In the genomic region with DNA sequence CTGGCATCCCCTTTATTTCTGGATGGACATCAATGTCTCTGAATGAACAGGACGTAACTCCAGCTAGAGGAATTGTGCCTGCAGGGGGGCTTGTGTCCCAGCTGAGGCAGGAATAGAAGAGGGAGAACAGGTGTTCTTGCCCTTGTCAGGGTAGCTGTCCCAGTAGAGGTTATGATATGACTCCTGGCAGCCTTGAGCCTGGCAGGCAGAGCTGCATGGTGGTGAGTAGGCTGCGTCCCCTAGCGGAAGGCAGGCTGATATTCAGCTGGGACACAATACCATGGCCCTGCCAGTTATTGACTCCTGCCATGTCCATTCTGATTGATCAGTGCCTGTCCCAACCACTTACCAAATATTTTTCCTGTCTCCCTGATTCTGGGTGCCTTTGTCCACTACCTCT, we compare ENCODE assay signal across 12 cellular contexts.
DNase-seq lines count a peak whose midpoint lies in the region; ATAC-seq and TF ChIP-seq lines count a peak whose summit lies in the region.
"Had no signal": no experiment of that assay in that cellular context is flagged by ENCODE, and none has a peak within 500 bp of the region (broad histone marks: within the 10 kb centered on the region; RNA-seq: fewer than 3 reads in every experiment).

No MANE protein-coding gene starts in this region.

- peaks cover 3% of the 10 kb centered on the region for H3K27me3 Mint-ChIP-seq in activated CD4-positive, alpha-beta T cell treated with anti-CD3 and anti-CD28 coated beads, Interleukin-2, amount 10 ng/mL, durations not matched to agents 24 days and 14 days
- H3K27me3 Mint-ChIP-seq in stimulated activated naive B cell treated with anti-CD40 and anti-IgM and Interleukin-4, amounts not matched to agents 10 μg/mL and 1 μg/mL and 100 μg/mL, for 72 hours = peaks cover 5 to 11% of the 10 kb centered on the region in 2 donors
- peaks cover 7% of the 10 kb centered on the region for H3K27me3 Mint-ChIP-seq in activated CD4-positive, alpha-beta T cell treated with anti-CD3 and anti-CD28 coated beads for 36 hours
- H3K27me3 Mint-ChIP-seq: B cell had no signal

- no peaks in the 10 kb centered on the region for H3K4me1 Mint-ChIP-seq in activated CD4-positive, alpha-beta T cell treated with anti-CD3 and anti-CD28 coated beads, Interleukin-2, amount 10 ng/mL, durations not matched to agents 24 days and 14 days
- H3K4me1 Mint-ChIP-seq in stimulated activated naive B cell treated with anti-CD40 and anti-IgM and Interleukin-4, amounts not matched to agents 10 μg/mL and 1 μg/mL and 100 μg/mL, for 72 hours = no peaks in the 10 kb centered on the region
- H3K4me1 Mint-ChIP-seq in activated CD4-positive, alpha-beta T cell treated with anti-CD3 and anti-CD28 coated beads for 36 hours = no peaks in the 10 kb centered on the region
- H3K4me1 Mint-ChIP-seq: B cell had no signal

- DNase-seq in ELR (ENCODE audit: low read depth) (peak; percentile 20), erythroblast (lab: John Stamatoyannopoulos, UW) (peak; percentile 3 to 7), superior temporal gyrus (ENCODE audit: extremely low spot score) (no peak)
- no peak for DNase-seq in activated CD4-positive, alpha-beta T cell treated with anti-CD3 and anti-CD28 coated beads, Interleukin-2, amount 10 ng/mL, durations not matched to agents 24 days and 14 days
- DNase-seq in stimulated activated naive B cell treated with anti-CD40 and anti-IgM and Interleukin-4, amounts not matched to agents 10 μg/mL and 1 μg/mL and 100 μg/mL, for 72 hours = no peak
- DNase-seq in activated CD4-positive, alpha-beta T cell treated with anti-CD3 and anti-CD28 coated beads for 36 hours = no peak
- DNase-seq: NCI-H187; stimulated activated CD8-positive, alpha-beta memory T cell treated with anti-CD3 and anti-CD28 coated beads, Interleukin-4, amount 100 ng/mL, for 48 hours had no signal

- no peaks in the 10 kb centered on the region for H3K9me3 Mint-ChIP-seq in activated CD4-positive, alpha-beta T cell treated with anti-CD3 and anti-CD28 coated beads, Interleukin-2, amount 10 ng/mL, durations not matched to agents 24 days and 14 days
- peaks cover 2 to 5% of the 10 kb centered on the region in 2 donors for H3K9me3 Mint-ChIP-seq in stimulated activated naive B cell treated with anti-CD40 and anti-IgM and Interleukin-4, amounts not matched to agents 10 μg/mL and 1 μg/mL and 100 μg/mL, for 72 hours
- H3K9me3 Mint-ChIP-seq in activated CD4-positive, alpha-beta T cell treated with anti-CD3 and anti-CD28 coated beads for 36 hours (ENCODE audit: low read depth) = peaks cover 7% of the 10 kb centered on the region

- POLR2A ChIA-PET in activated CD4-positive, alpha-beta T cell treated with anti-CD3 and anti-CD28 coated beads for 36 hours (lab: Charles Lee) = no interaction called here

- TF ChIP-seq POLR2A in erythroblast (IDR thresholded peaks at IDR 0.05; ENCODE audit: low read length) = no peak

- no peak overlapping the region for H3K4me3 Mint-ChIP-seq in activated CD4-positive, alpha-beta T cell treated with anti-CD3 and anti-CD28 coated beads, Interleukin-2, amount 10 ng/mL, durations not matched to agents 24 days and 14 days
- no peak overlapping the region for H3K4me3 Mint-ChIP-seq in stimulated activated naive B cell treated with anti-CD40 and anti-IgM and Interleukin-4, amounts not matched to agents 10 μg/mL and 1 μg/mL and 100 μg/mL, for 72 hours
- H3K4me3 Mint-ChIP-seq in activated CD4-positive, alpha-beta T cell treated with anti-CD3 and anti-CD28 coated beads for 36 hours = no peak overlapping the region
- H3K4me3 Mint-ChIP-seq: B cell, nephron had no signal

- CTCF ChIA-PET in activated CD4-positive, alpha-beta T cell treated with anti-CD3 and anti-CD28 coated beads for 36 hours (lab: Charles Lee) = interaction anchor here (0.8 kb wide), 1 partner anchor 466 kb away, joined by 3 read pairs; no protein-coding TSS in a partner anchor

- H3K36me3 Mint-ChIP-seq in activated CD4-positive, alpha-beta T cell treated with anti-CD3 and anti-CD28 coated beads, Interleukin-2, amount 10 ng/mL, durations not matched to agents 24 days and 14 days (ENCODE audit: low read depth) = no peaks in the 10 kb centered on the region
- no peaks in the 10 kb centered on the region for H3K36me3 Mint-ChIP-seq in stimulated activated naive B cell treated with anti-CD40 and anti-IgM and Interleukin-4, amounts not matched to agents 10 μg/mL and 1 μg/mL and 100 μg/mL, for 72 hours
- no peaks in the 10 kb centered on the region for H3K36me3 Mint-ChIP-seq in activated CD4-positive, alpha-beta T cell treated with anti-CD3 and anti-CD28 coated beads for 36 hours (ENCODE audit: low read depth)

- no peak overlapping the region for H3K27ac Mint-ChIP-seq in activated CD4-positive, alpha-beta T cell treated with anti-CD3 and anti-CD28 coated beads, Interleukin-2, amount 10 ng/mL, durations not matched to agents 24 days and 14 days
- no peak overlapping the region for H3K27ac Mint-ChIP-seq in stimulated activated naive B cell treated with anti-CD40 and anti-IgM and Interleukin-4, amounts not matched to agents 10 μg/mL and 1 μg/mL and 100 μg/mL, for 72 hours
- no peak overlapping the region for H3K27ac Mint-ChIP-seq in activated CD4-positive, alpha-beta T cell treated with anti-CD3 and anti-CD28 coated beads for 36 hours
- H3K27ac Mint-ChIP-seq: B cell, nephron had no signal

- intact Hi-C loops in activated CD4-positive, alpha-beta T cell treated with anti-CD3 and anti-CD28 coated beads, Interleukin-2, amount 10 ng/mL, durations not matched to agents 24 days and 14 days (cut with micrococcal nuclease) = no loop called here
- intact Hi-C loops in activated CD4-positive, alpha-beta T cell treated with anti-CD3 and anti-CD28 coated beads for 36 hours (cut with DNase I, micrococcal nuclease) = no loop called here

- ATAC-seq in GM21390 (IDR thresholded peaks at IDR 0.05; ENCODE audit: unreplicated experiment) (peak; percentile 90), HG03457 (IDR thresholded peaks at IDR 0.05; ENCODE audit: unreplicated experiment) (peak; percentile 74)
- ATAC-seq in stimulated activated naive B cell treated with anti-CD40 and anti-IgM and Interleukin-4, amounts not matched to agents 10 μg/mL and 1 μg/mL and 100 μg/mL, for 72 hours (replicated peaks) = no peak
- no peak for ATAC-seq in activated CD4-positive, alpha-beta T cell treated with anti-CD3 and anti-CD28 coated beads for 36 hours

Comparison
In these comparisons a context has a peak if more than half of its experiments do, and no peak if none do; other contexts are left out.
1. DNase-seq: peak in ELR (single experiment) and erythroblast (2 of 2); none in activated CD4-positive, alpha-beta T cell treated with anti-CD3 and anti-CD28 coated beads, Interleukin-2, amount 10 ng/mL, durations not matched to agents 24 days and 14 days (single experiment), stimulated activated naive B cell treated with anti-CD40 and anti-IgM and Interleukin-4, amounts not matched to agents 10 μg/mL and 1 μg/mL and 100 μg/mL, for 72 hours (single experiment), superior temporal gyrus (single experiment) and activated CD4-positive, alpha-beta T cell treated with anti-CD3 and anti-CD28 coated beads for 36 hours (single experiment).
2. ATAC-seq: peak in GM21390 (single experiment) and HG03457 (single experiment); none in stimulated activated naive B cell treated with anti-CD40 and anti-IgM and Interleukin-4, amounts not matched to agents 10 μg/mL and 1 μg/mL and 100 μg/mL, for 72 hours (0 of 2) and activated CD4-positive, alpha-beta T cell treated with anti-CD3 and anti-CD28 coated beads for 36 hours (single experiment).